1 cellular context compared by ENCODE assay signal in genomic region chr1:230243583-230244377, GRCh38.
TF ChIP-seq lines count a peak whose summit lies in the region.

No MANE protein-coding gene starts in this region.

TF ChIP-seq in endothelial cell of umbilical vein, 7 proteins besides CTCF, POLR2A, EP300 and RAD21:
- TF ChIP-seq FOS (IDR thresholded peaks at IDR 0.05; ENCODE audit: borderline replicate concordance, insufficient read depth, low read length): peak; percentile 49
- no peak for TF ChIP-seq POLR2AphosphoS5 (IDR thresholded peaks at IDR 0.05; ENCODE audit: insufficient read depth, low read depth, low read length)
